In genomic region chr12:6765048-6765633, GRCh38 we compare ENCODE assay signal across 8 cellular contexts. TPM values are rescaled to one million over a fixed set of nuclear protein-coding genes. Genes with fewer than 3 reads are reported as not detected.
A peak's percentile ranks its signal among the peaks of the same experiment; 100 is the strongest.
DNase-seq lines count a peak whose midpoint lies in the region; ATAC-seq and TF ChIP-seq lines count a peak whose summit lies in the region.

No MANE protein-coding gene starts in this region.

- DNase-seq in NCI-H2029 (lab: John Stamatoyannopoulos, UW) (peak; percentile 8), cerebellar cortex (ENCODE audit: low spot score) (peak; percentile 71), natural killer cell (no peak), pons (ENCODE audit: low spot score) (no peak), retina (no peak), HPDE6-E6E7 (ENCODE audit: extremely low spot score) (no peak)
- no peak for DNase-seq in activated CD4-positive, CD25-positive, alpha-beta regulatory T cell treated with anti-CD3 and anti-CD28 coated beads, Interleukin-2, amount 50 U/mL, for 72 hours

- peaks cover 13% of the 10 kb centered on the region for H3F3A ChIP-seq in DOHH2 (ENCODE audit: control insufficient read depth, insufficient read depth)

- peak overlapping the region; percentile 64 for H3K4me2 ChIP-seq in DOHH2 (ENCODE audit: low read length)

- peaks cover 37% of the 10 kb centered on the region for H3K4me1 ChIP-seq in DOHH2 (ENCODE audit: control insufficient read depth, low read length)

- peaks cover 26 to 28% of the 10 kb centered on the region in 2 donors for H3K4me1 Mint-ChIP-seq in natural killer cell

- H3K36me3 Mint-ChIP-seq in natural killer cell: no peaks in the 10 kb centered on the region

- H3K27ac ChIP-seq in DOHH2 (ENCODE audit: low read depth, low read length): no peak overlapping the region

- H3K9me3 ChIP-seq in DOHH2 (ENCODE audit: control insufficient read depth, insufficient read depth, low read length): no peaks in the 10 kb centered on the region

- no peaks in the 10 kb centered on the region for H3K36me3 ChIP-seq in DOHH2 (ENCODE audit: control insufficient read depth, low read length)

- H4K20me1 ChIP-seq in DOHH2 (ENCODE audit: control insufficient read depth, insufficient read depth, low read depth, low read length): peaks cover 3% of the 10 kb centered on the region; the same call in 1 of the 2 replicates

- H3K27me3 ChIP-seq in DOHH2 (ENCODE audit: control insufficient read depth, low read length): no peaks in the 10 kb centered on the region

- H3K79me2 ChIP-seq in DOHH2 (ENCODE audit: control insufficient read depth, low read length): peaks cover 9% of the 10 kb centered on the region

- no peak for TF ChIP-seq CTCF in DOHH2 (IDR thresholded peaks at IDR 0.05; ENCODE audit: low read depth, low read length, poor library complexity, severe bottlenecking)
- TF ChIP-seq CTCF in natural killer cell (IDR thresholded peaks at IDR 0.05): no peak

- H3K27ac Mint-ChIP-seq in natural killer cell: peak overlapping the region in 1 of 2 donors; percentile 1

- no peaks in the 10 kb centered on the region for H3K9me2 ChIP-seq in DOHH2 (replicated peaks; ENCODE audit: control insufficient read depth, low read length)

- no peak for ATAC-seq in natural killer cell

- intact Hi-C loops in natural killer cell (cut with micrococcal nuclease): no loop called here

- H3K4me3 Mint-ChIP-seq in natural killer cell: peak overlapping the region; percentile 73

- H3K4me3 ChIP-seq in DOHH2 (ENCODE audit: low read length): peak overlapping the region; percentile 77

- H3K9me3 Mint-ChIP-seq in natural killer cell: no peaks in the 10 kb centered on the region

- peaks cover 33 to 54% of the 10 kb centered on the region in 2 donors for H3K27me3 Mint-ChIP-seq in natural killer cell (ENCODE audit: low read depth in 2 of 2)

RNA-seq across cellular contexts. Expression of gene PTMS, which starts 1.0 kb away (rescaled TPM):
- 10 to 100 TPM in 1 of 3 donors, 1 to 10 TPM in 2; 2.3 to 33.2 (median 2.8) TPM for total RNA-seq in natural killer cell

RNA-seq across cellular contexts. Expression of gene LAG3, which starts 7.2 kb away (rescaled TPM):
- 1 to 10 TPM in 1 of 3 donors, under 1 TPM in 2; 0.36 to 7.6 (median 0.78) TPM for total RNA-seq in natural killer cell

RNA-seq across cellular contexts. Expression of gene MLF2, which starts 12.2 kb away (rescaled TPM):
- total RNA-seq in natural killer cell: 100 to 1,000 TPM; 114 to 117 (median 116) TPM

RNA-seq across cellular contexts. Expression of gene CD4, which starts 24.2 kb away (rescaled TPM):
- total RNA-seq in natural killer cell: 10 to 100 TPM in 1 of 3 donors, 1 to 10 TPM in 2; 8.5 to 10.1 (median 9.8) TPM

RNA-seq across cellular contexts. Expression of gene COPS7A, which starts 41.3 kb away (rescaled TPM):
- 10 to 100 TPM; 23.5 to 29.8 (median 28.9) TPM for total RNA-seq in natural killer cell

Comparison
In these comparisons a context has a peak if more than half of its experiments do, and no peak if none do; other contexts are left out.
1. DNase-seq: peak in NCI-H2029 (single experiment) and cerebellar cortex (single experiment); none in natural killer cell (single experiment), pons (single experiment), activated CD4-positive, CD25-positive, alpha-beta regulatory T cell treated with anti-CD3 and anti-CD28 coated beads, Interleukin-2, amount 50 U/mL, for 72 hours (single experiment), retina (single experiment) and HPDE6-E6E7 (single experiment).